ENCODE assay signal across 21 cellular contexts in genomic region chr10:31288001-31288400, GRCh38.
"Had no signal": no experiment of that assay in that cellular context is flagged by ENCODE, and none has a peak within 500 bp of the region (broad histone marks: within the 10 kb centered on the region; RNA-seq: fewer than 3 reads in every experiment).

No MANE protein-coding gene starts in this region.

- H3K4me3 ChIP-seq: coronary artery, gastroesophageal sphincter, lung, psoas muscle, spleen, tibial nerve had no signal

- H3K4me1 ChIP-seq: gastroesophageal sphincter, psoas muscle, spleen, tibial nerve had no signal

- H3K36me3 ChIP-seq: gastroesophageal sphincter, spleen, tibial nerve had no signal

- H3K9me3 ChIP-seq: gastroesophageal sphincter, psoas muscle, spleen, tibial nerve had no signal

- ATAC-seq: gastroesophageal sphincter; left cardiac atrium; left ventricle myocardium superior; naive thymus-derived CD4-positive, alpha-beta T cell; psoas muscle; sciatic nerve; stimulated activated memory B cell treated with anti-CD40 and anti-IgM and Interleukin-4, amounts not matched to agents 10 μg/mL and 1 μg/mL and 100 μg/mL, for 72 hours had no signal

- H3K27me3 ChIP-seq: gastroesophageal sphincter, spleen, tibial nerve had no signal

- DNase-seq: effector CD4-positive, alpha-beta T cell; endodermal cell; erythroblast; glutamatergic neuron; immature natural killer cell; left cardiac atrium; left ventricle myocardium superior; mesendoderm; naive thymus-derived CD4-positive, alpha-beta T cell; nephron progenitor cell; psoas muscle; spleen; stimulated activated CD4-positive, alpha-beta T cell treated with anti-CD3 and anti-CD28 coated beads, Interleukin-15, amount 100 ng/mL, for 24 hours; stimulated activated CD4-positive, alpha-beta T cell treated with anti-CD3 and anti-CD28 coated beads, Interleukin-1b, Interleukin-23, amount 100 ng/mL, for 48 hours; stimulated activated CD4-positive, alpha-beta T cell treated with anti-CD3 and anti-CD28 coated beads, Interleukin-4, amount 100 ng/mL, for 24 hours had no signal

- H3K27ac ChIP-seq: coronary artery, gastroesophageal sphincter, psoas muscle, spleen, tibial nerve had no signal
